ENCODE assay signal across 22 cellular contexts in the genomic region with DNA sequence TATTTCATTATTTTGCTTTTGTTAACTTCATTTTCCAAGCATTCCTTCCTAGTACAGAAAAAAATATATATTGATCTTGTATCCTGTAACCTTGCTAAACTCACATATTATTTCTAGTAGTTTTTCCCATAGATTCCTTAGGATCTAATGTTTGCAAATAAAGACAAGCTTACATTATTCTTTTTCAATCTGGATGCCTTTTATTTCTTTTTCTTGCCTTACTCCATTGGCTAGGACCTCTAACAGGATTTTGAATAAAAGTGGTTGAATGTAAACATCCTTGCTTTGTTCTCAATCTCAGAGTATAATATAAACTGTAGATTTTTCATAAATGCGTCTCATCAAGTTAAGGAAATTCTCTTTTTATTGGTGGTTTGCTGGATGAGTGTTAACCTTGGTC.
A peak's percentile ranks its signal among the peaks of the same experiment; 100 is the strongest.
DNase-seq lines count a peak whose midpoint lies in the region; ATAC-seq, FAIRE-seq and TF ChIP-seq lines count a peak whose summit lies in the region.
"Had no signal": no experiment of that assay in that cellular context is flagged by ENCODE, and none has a peak within 500 bp of the region (broad histone marks: within the 10 kb centered on the region; RNA-seq: fewer than 3 reads in every experiment).

No MANE protein-coding gene starts in this region.

- H3K9me3 Mint-ChIP-seq in memory B cell = peaks cover 11% of the 10 kb centered on the region

- peaks cover 21% of the 10 kb centered on the region for H3K4me1 Mint-ChIP-seq in memory B cell

- TF ChIP-seq RAD21 in HepG2 (CRISPR knock-in tag; IDR thresholded peaks at IDR 0.05) = no peak
- no peak for TF ChIP-seq RAD21 in K562 (CRISPR knock-in tag; conservative IDR thresholded peaks at IDR 0.05 in 1 of 2, IDR thresholded peaks at IDR 0.05 in 1 of 2)

- FAIRE-seq in HepG2 (lab: Jason Lieb, UNC) (no peak), K562 (lab: Jason Lieb, UNC) (no peak)
- FAIRE-seq: G401.6, GM12892, GM19239, H1 had no signal

- H3K4me1 ChIP-seq in HepG2 (ENCODE audit: insufficient read depth, low read length) = no peaks in the 10 kb centered on the region
- H3K4me1 ChIP-seq in right lobe of liver = no peaks in the 10 kb centered on the region
- no peaks in the 10 kb centered on the region for H3K4me1 ChIP-seq in K562 (replicated peaks in 1 of 2; ENCODE audit: control insufficient read depth in 2 of 2, insufficient read depth in 2 of 2, low read length in 2 of 2)
- H3K4me1 ChIP-seq: Caco-2 had no signal

- H3K27me3 ChIP-seq in HepG2 (ENCODE audit: control insufficient read depth in 1 of 2, insufficient read depth in 2 of 2, low read length in 2 of 2) = no peaks in the 10 kb centered on the region
- H3K27me3 ChIP-seq in right lobe of liver = no peaks in the 10 kb centered on the region
- H3K27me3 ChIP-seq in K562 (ENCODE audit: control insufficient read depth in 2 of 2, insufficient read depth in 2 of 2, low read length in 2 of 2) = no peaks in the 10 kb centered on the region
- H3K27me3 ChIP-seq: BLaER1 had no signal

- TF ChIP-seq CTCF in HepG2 (CRISPR knock-in tag; IDR thresholded peaks at IDR 0.05) (no peak), right lobe of liver (IDR thresholded peaks at IDR 0.05) (no peak), K562 (IDR thresholded peaks at IDR 0.05 in 2 of 3, conservative IDR thresholded peaks at IDR 0.05 in 1 of 3; ENCODE audit: insufficient read depth in 2 of 3, low read depth in 1 of 3, low read length in 3 of 3) (no peak)

- CTCF ChIA-PET in HepG2 (lab: Yijun Ruan, JAX; ENCODE audit: low intra/inter-chr PET ratio, low total read pairs) = no interaction called here
- CTCF ChIA-PET in K562 (lab: Yijun Ruan, JAX; ENCODE audit: low intra/inter-chr PET ratio) = no interaction called here

- POLR2A ChIA-PET in HepG2 (lab: Yijun Ruan, JAX) (no interaction called here), K562 (lab: Yijun Ruan, JAX) (interaction anchor here (0.6 kb wide), 1 partner anchor 46 kb away, joined by 3 read pairs; no protein-coding TSS in a partner anchor)

- WGBS in HepG2 (ENCODE audit: low lambda C conversion rate) = 79% methylated on average over 1 of the region's 1 CpG
- WGBS in right lobe of liver (ENCODE audit: insufficient coverage, low coverage, low lambda C conversion rate, missing lambda C conversion rate) = 0% methylated on average over 1 of the region's 1 CpG
- WGBS in K562 (ENCODE audit: insufficient coverage, low coverage, missing lambda C conversion rate) = 0% methylated on average over 1 of the region's 1 CpG

- H3K27ac ChIP-seq in HepG2 (ENCODE audit: extremely low read length, insufficient read depth, low read length) (no peak overlapping the region), right lobe of liver (no peak overlapping the region), K562 (ENCODE audit: extremely low read depth, low read depth, low read length) (no peak overlapping the region)
- H3K27ac ChIP-seq: BLaER1, C4-2B, GM23248 had no signal

- no peak overlapping the region for H2AFZ ChIP-seq in HepG2 (ENCODE audit: low read length)
- no peak overlapping the region for H2AFZ ChIP-seq in K562 (ENCODE audit: low read depth, low read length)
- H2AFZ ChIP-seq: GM23248 had no signal

- in situ Hi-C loops in HepG2 (cut with HindIII; ENCODE audit: extremely low pct_ligation_motif_present, low pct_unique_long_range_greater_than_20kb) (no loop called here), K562 (cut with MboI) (no loop called here)

- ATAC-seq in HepG2 (no peak), right lobe of liver (no peak), K562 (no peak), memory B cell (ENCODE audit: low read depth) (no peak)
- ATAC-seq: CD8-positive, alpha-beta T cell; HCT116 had no signal

- H3K27me3 Mint-ChIP-seq in memory B cell = no peaks in the 10 kb centered on the region
- H3K27me3 Mint-ChIP-seq: B cell; CD4-positive, CD25-positive, alpha-beta regulatory T cell had no signal

- H3K9me3 ChIP-seq in HepG2 (ENCODE audit: low read length) = peaks cover 27% of the 10 kb centered on the region
- peaks cover 0 to 7% (median 0%) of the 10 kb centered on the region in 4 donors for H3K9me3 ChIP-seq in right lobe of liver
- peaks cover 17% of the 10 kb centered on the region for H3K9me3 ChIP-seq in K562 (replicated peaks; ENCODE audit: control insufficient read depth, insufficient read depth, low read depth, low read length)

- H3K4me3 ChIP-seq in HepG2 (replicated peaks in 1 of 3; ENCODE audit: insufficient read depth in 1 of 3, low read depth in 2 of 3, low read length in 3 of 3) (no peak overlapping the region), right lobe of liver (no peak overlapping the region), K562 (no peak overlapping the region)
- H3K4me3 ChIP-seq: BLaER1, GM23248 had no signal

- BruUV-seq in HepG2 (replicated peaks; lab: Mats Ljungman, UMichigan) (no TSS peak), K562 (replicated peaks; lab: Mats Ljungman, UMichigan) (no TSS peak)

- DNase-seq in HepG2 (ENCODE audit: low spot score) = no peak
- no peak for DNase-seq in right lobe of liver
- no peak for DNase-seq in K562 (ENCODE audit: extremely low read depth in 1 of 4, low spot score in 3 of 4)
- DNase-seq in memory B cell (ENCODE audit: low spot score in 2 of 2) = no peak
- no peak for DNase-seq in NCI-H1048 (lab: John Stamatoyannopoulos, UW)
- DNase-seq in NCI-H1092 treated with DMSO at 0.1 percent for 48 hours (lab: John Stamatoyannopoulos, UW) = no peak
- DNase-seq: Caco-2; CD4-positive, CD25-positive, alpha-beta regulatory T cell; CD8-positive, alpha-beta T cell; DMS153; DND-41; GM23248; H7; HFFc6 had no signal

- peaks cover 1 to 3% of the 10 kb centered on the region in 2 experiments; a peak in 1 of 5 replicates for H3K36me3 ChIP-seq in HepG2 (replicated peaks in 1 of 2; ENCODE audit: control insufficient read depth in 1 of 2, insufficient read depth in 2 of 2, low read length in 2 of 2)
- H3K36me3 ChIP-seq in right lobe of liver = no peaks in the 10 kb centered on the region
- no peaks in the 10 kb centered on the region; the same call in 2 of the 3 replicates for H3K36me3 ChIP-seq in K562 (ENCODE audit: control insufficient read depth, insufficient read depth, low read length)

- no peaks in the 10 kb centered on the region for H3K9me1 ChIP-seq in K562 (ENCODE audit: control insufficient read depth, insufficient read depth, low read length)

- H3K4me2 ChIP-seq in HepG2 (ENCODE audit: low read depth, low read length) (no peak overlapping the region), K562 (ENCODE audit: insufficient read depth, low read length) (no peak overlapping the region)
- H3K4me2 ChIP-seq: BLaER1 had no signal

- H4K20me1 ChIP-seq in HepG2 (ENCODE audit: insufficient read depth, low read length) (peaks cover 12% of the 10 kb centered on the region; the same call in 1 of the 2 replicates), K562 (replicated peaks; ENCODE audit: control insufficient read depth, insufficient read depth, low read length) (no peaks in the 10 kb centered on the region)

- peaks cover 48% of the 10 kb centered on the region for H3K36me3 Mint-ChIP-seq in memory B cell

- TF ChIP-seq POLR2A in HepG2 (IDR thresholded peaks at IDR 0.05; ENCODE audit: insufficient read depth in 1 of 2, low read depth in 2 of 2, low read length in 2 of 2) (no peak), right lobe of liver (IDR thresholded peaks at IDR 0.05) (no peak), K562 (conservative IDR thresholded peaks at IDR 0.05) (no peak)

- no peak overlapping the region for H3K4me3 Mint-ChIP-seq in memory B cell
- H3K4me3 Mint-ChIP-seq: B cell; CD8-positive, alpha-beta T cell; HFFc6 had no signal

- no peak overlapping the region for H3K9ac ChIP-seq in HepG2 (ENCODE audit: insufficient read depth, low read depth, low read length)
- no peak overlapping the region for H3K9ac ChIP-seq in K562 (ENCODE audit: insufficient read depth in 1 of 2, low read depth in 2 of 2, low read length in 2 of 2)
- H3K9ac ChIP-seq: BLaER1, GM23248 had no signal

- intact Hi-C loops in HepG2 (cut with micrococcal nuclease; ENCODE audit: unreplicated experiment) = no loop called here
- intact Hi-C loops in right lobe of liver (cut with DNase I) = no loop called here
- intact Hi-C loops in K562 (cut with micrococcal nuclease) = no loop called here

- peak overlapping the region; percentile 62 for H3K27ac Mint-ChIP-seq in memory B cell
- H3K27ac Mint-ChIP-seq: B cell; CD8-positive, alpha-beta T cell; HFFc6 had no signal

- H3K79me2 ChIP-seq in HepG2 (ENCODE audit: insufficient read depth, low read length) (peaks cover 39% of the 10 kb centered on the region), K562 (ENCODE audit: control insufficient read depth, insufficient read depth, low read length) (peaks cover 68% of the 10 kb centered on the region)

- TF ChIP-seq EP300 in HepG2 (IDR thresholded peaks at IDR 0.05; ENCODE audit: low read depth in 2 of 2, low read length in 2 of 2) (no peak), HepG2 (CRISPR knock-in tag; IDR thresholded peaks at IDR 0.05; ENCODE audit: borderline replicate concordance) (no peak), K562 (IDR thresholded peaks at IDR 0.05; ENCODE audit: low read length) (no peak)

TF ChIP-seq in K562, 482 proteins besides CTCF, POLR2A, EP300 and RAD21:
- TF ChIP-seq ZBTB17 (CRISPR knock-in tag; IDR thresholded peaks at IDR 0.05) (no peak), RBM25 (IDR thresholded peaks at IDR 0.05; ENCODE audit: low read depth, low read length, severe bottlenecking) (peak; percentile 46), CBX5 (IDR thresholded peaks at IDR 0.05; ENCODE audit: borderline replicate concordance, low read depth) (no peak), XRCC3 (IDR thresholded peaks at IDR 0.05) (no peak)
TF ChIP-seq in K562: peak in this region for 1.
